2 cellular contexts compared by ENCODE assay signal in the genomic region with DNA sequence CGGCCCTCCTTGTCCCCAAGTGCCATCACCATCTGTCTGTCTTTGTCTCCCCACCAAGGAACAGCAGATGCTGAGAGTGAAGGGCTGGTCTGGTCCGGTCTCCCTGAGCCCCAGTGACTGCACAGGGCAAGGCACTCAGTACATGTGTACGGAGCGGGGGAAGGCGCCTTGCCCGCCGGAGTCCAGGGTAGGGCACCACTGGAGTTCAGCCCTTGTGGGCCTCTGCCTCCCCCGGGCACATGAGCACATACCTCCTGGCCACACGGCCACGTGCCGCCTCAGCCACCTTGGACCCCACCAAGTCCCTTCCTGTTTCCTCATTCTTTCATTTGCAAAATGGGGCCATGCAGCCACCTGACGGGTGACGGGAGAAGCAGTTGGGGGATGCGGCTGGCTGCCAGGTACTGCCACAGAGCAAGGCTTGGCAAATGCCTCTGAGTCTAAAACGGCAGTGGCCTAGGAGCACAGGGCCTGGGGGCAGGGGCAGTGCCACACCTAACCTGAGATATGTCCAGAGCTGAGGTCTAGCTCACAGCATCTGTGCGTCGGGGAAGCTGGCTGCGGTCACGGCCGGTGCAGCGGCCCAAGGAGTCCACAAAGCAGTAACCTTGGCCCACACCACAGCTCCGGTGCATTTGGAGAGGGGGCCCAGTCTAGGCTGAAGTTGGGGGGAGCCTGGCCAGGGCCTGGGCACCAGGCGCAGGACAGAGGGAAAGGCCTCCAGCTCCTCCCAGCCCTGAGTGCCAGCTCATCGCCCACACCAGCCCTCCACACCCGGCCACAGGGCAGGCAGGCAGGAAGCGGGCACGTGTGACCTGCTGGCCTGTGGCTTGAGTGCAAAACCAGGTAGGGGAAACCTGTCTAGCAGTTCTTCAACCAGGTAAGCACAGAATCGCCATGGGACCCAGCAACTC.
A peak's percentile ranks its signal among the peaks of the same experiment; 100 is the strongest.
TF ChIP-seq lines count a peak whose summit lies in the region.

No MANE protein-coding gene starts in this region.

TF ChIP-seq in HCT116, 20 proteins besides CTCF, POLR2A, EP300 and RAD21:
- no peak for TF ChIP-seq SRF (IDR thresholded peaks at IDR 0.05; ENCODE audit: low read depth)
- TF ChIP-seq, protein P1, sequence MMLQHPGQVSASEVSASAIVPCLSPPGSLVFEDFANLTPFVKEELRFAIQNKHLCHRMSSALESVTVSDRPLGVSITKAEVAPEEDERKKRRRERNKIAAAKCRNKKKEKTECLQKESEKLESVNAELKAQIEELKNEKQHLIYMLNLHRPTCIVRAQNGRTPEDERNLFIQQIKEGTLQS (IDR thresholded peaks at IDR 0.05) = no peak
- TF ChIP-seq REST (IDR thresholded peaks at IDR 0.05; ENCODE audit: low read depth) = no peak
- no peak for TF ChIP-seq ZNF274 (IDR thresholded peaks at IDR 0.05; ENCODE audit: low read depth, low read length)
- no peak for TF ChIP-seq MAX (IDR thresholded peaks at IDR 0.05)
- no peak for TF ChIP-seq ZFX (IDR thresholded peaks at IDR 0.05)
- no peak for TF ChIP-seq SP1 (IDR thresholded peaks at IDR 0.05; ENCODE audit: low read depth)
- TF ChIP-seq EZH2phosphoT487 (IDR thresholded peaks at IDR 0.05; ENCODE audit: borderline replicate concordance) = no peak
- no peak for TF ChIP-seq FOSL1 (IDR thresholded peaks at IDR 0.05; ENCODE audit: low read depth)
- TF ChIP-seq TCF7L2 (IDR thresholded peaks at IDR 0.05; ENCODE audit: borderline replicate concordance, extremely low read depth, insufficient read depth, insufficient read length) = no peak
- TF ChIP-seq SIN3A (IDR thresholded peaks at IDR 0.05; ENCODE audit: low read depth) = no peak
- no peak for TF ChIP-seq EZH2 (IDR thresholded peaks at IDR 0.05)
- no peak for TF ChIP-seq ELF1 (IDR thresholded peaks at IDR 0.05; ENCODE audit: borderline replicate concordance, low read depth)
- no peak for TF ChIP-seq EGR1 (IDR thresholded peaks at IDR 0.05; ENCODE audit: low read depth)
- no peak for TF ChIP-seq JUND (IDR thresholded peaks at IDR 0.05)
- TF ChIP-seq YY1 (IDR thresholded peaks at IDR 0.05; ENCODE audit: extremely low read depth, insufficient replicate concordance, low read depth, low read length) = no peak
- TF ChIP-seq, protein P2, sequence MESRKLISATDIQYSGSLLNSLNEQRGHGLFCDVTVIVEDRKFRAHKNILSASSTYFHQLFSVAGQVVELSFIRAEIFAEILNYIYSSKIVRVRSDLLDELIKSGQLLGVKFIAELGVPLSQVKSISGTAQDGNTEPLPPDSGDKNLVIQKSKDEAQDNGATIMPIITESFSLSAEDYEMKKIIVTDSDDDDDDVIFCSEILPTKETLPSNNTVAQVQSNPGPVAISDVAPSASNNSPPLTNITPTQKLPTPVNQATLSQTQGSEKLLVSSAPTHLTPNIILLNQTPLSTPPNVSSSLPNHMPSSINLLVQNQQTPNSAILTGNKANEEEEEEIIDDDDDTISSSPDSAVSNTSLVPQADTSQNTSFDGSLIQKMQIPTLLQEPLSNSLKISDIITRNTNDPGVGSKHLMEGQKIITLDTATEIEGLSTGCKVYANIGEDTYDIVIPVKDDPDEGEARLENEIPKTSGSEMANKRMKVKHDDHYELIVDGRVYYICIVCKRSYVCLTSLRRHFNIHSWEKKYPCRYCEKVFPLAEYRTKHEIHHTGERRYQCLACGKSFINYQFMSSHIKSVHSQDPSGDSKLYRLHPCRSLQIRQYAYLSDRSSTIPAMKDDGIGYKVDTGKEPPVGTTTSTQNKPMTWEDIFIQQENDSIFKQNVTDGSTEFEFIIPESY (IDR thresholded peaks at IDR 0.05; ENCODE audit: extremely low read depth, insufficient replicate concordance, low read length) = no peak
- TF ChIP-seq CEBPB (IDR thresholded peaks at IDR 0.05; ENCODE audit: low read depth) = no peak

TF ChIP-seq in GM12878, 131 proteins besides CTCF, POLR2A, EP300 and RAD21:
- TF ChIP-seq HCFC1 (IDR thresholded peaks at IDR 0.05; ENCODE audit: low read length) (no peak), BHLHE40 (IDR thresholded peaks at IDR 0.05; ENCODE audit: borderline replicate concordance in 1 of 2, low read depth in 2 of 2, low read length in 1 of 2) (0 out of 4 replicates have a peak, but pooled peaks of 1 of the 2 experiments have one; percentile 3), NR2F1 (conservative IDR thresholded peaks at IDR 0.05) (peak; percentile 88)
